20 cellular contexts compared by ENCODE assay signal in the genomic region with DNA sequence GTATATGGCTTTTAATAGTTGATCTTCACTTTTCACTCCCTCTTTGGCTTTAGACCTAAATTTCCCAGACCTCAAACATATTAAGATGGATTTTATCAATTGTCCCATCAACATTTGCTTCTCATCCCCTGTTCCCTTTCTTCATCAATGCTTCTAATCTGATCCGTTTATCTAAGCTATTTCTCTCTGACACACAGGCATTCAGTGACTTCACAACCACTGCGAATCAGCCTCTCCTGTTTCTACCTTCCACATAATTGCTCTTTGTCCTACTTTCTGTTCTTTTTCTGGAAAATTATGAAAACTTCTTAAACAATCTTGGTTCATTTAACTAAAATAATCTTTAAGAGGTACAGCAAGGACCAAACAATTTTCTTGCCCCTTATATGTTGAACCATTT.
DNase-seq lines count a peak whose midpoint lies in the region; ATAC-seq, FAIRE-seq and TF ChIP-seq lines count a peak whose summit lies in the region.
"Had no signal": no experiment of that assay in that cellular context is flagged by ENCODE, and none has a peak within 500 bp of the region (broad histone marks: within the 10 kb centered on the region; RNA-seq: fewer than 3 reads in every experiment).

No MANE protein-coding gene starts in this region.

- H3K9me1 ChIP-seq in K562 (ENCODE audit: control insufficient read depth, insufficient read depth, low read length): no peaks in the 10 kb centered on the region

- H3K4me1 ChIP-seq in breast epithelium: no peaks in the 10 kb centered on the region
- H3K4me1 ChIP-seq in K562 (replicated peaks in 1 of 2; ENCODE audit: control insufficient read depth in 2 of 2, insufficient read depth in 2 of 2, low read length in 2 of 2): no peaks in the 10 kb centered on the region; a peak in 1 of 5 replicates
- peaks cover 29% of the 10 kb centered on the region for H3K4me1 ChIP-seq in mesodermal cell (ENCODE audit: control insufficient read depth, insufficient read depth, low read length, poor library complexity, severe bottlenecking)

- H3K4me3 Mint-ChIP-seq in MCF 10A (ENCODE audit: unreplicated experiment) (peak overlapping the region; percentile 7), natural killer cell (no peak overlapping the region)
- H3K4me3 Mint-ChIP-seq: activated CD4-positive, alpha-beta T cell treated with anti-CD3 and anti-CD28 coated beads, Interleukin-2, amount 10 ng/mL, durations not matched to agents 24 days and 14 days; CD8-positive, alpha-beta T cell; H9; stimulated activated memory B cell treated with anti-CD40 and anti-IgM and Interleukin-4, amounts not matched to agents 10 μg/mL and 1 μg/mL and 100 μg/mL, for 72 hours had no signal

- POLR2A ChIA-PET in MCF 10A (lab: Yijun Ruan, JAX): interaction anchor here (0.7 to 0.8 kb wide), 2 partner anchors 75 to 430 kb away, joined by 3 to 5 read pairs; no protein-coding TSS in a partner anchor
- POLR2A ChIA-PET in K562 (lab: Yijun Ruan, JAX): no interaction called here

- no peaks in the 10 kb centered on the region for H3K9me3 Mint-ChIP-seq in MCF 10A (ENCODE audit: unreplicated experiment)
- H3K9me3 Mint-ChIP-seq in natural killer cell: no peaks in the 10 kb centered on the region
- H3K9me3 Mint-ChIP-seq: activated CD4-positive, alpha-beta T cell treated with anti-CD3 and anti-CD28 coated beads, Interleukin-2, amount 10 ng/mL, durations not matched to agents 24 days and 14 days; brain; CD8-positive, alpha-beta T cell; H9; stimulated activated memory B cell treated with anti-CD40 and anti-IgM and Interleukin-4, amounts not matched to agents 10 μg/mL and 1 μg/mL and 100 μg/mL, for 72 hours had no signal

- WGBS in K562 (ENCODE audit: insufficient coverage, low coverage, missing lambda C conversion rate): 30% methylated on average over 2 of the region's 2 CpGs
- 69 to 75% methylated on average over 2 of the region's 2 CpGs for WGBS in mesodermal cell (ENCODE audit: insufficient coverage in 2 of 2), 2 experiments

- BruUV-seq in MCF 10A (replicated peaks; lab: Mats Ljungman, UMichigan) (no TSS peak), K562 (replicated peaks; lab: Mats Ljungman, UMichigan) (no TSS peak)

- peaks cover 8% of the 10 kb centered on the region for H3K4me1 Mint-ChIP-seq in MCF 10A (ENCODE audit: insufficient read depth, unreplicated experiment)
- H3K4me1 Mint-ChIP-seq in natural killer cell: no peaks in the 10 kb centered on the region
- H3K4me1 Mint-ChIP-seq: activated CD4-positive, alpha-beta T cell treated with anti-CD3 and anti-CD28 coated beads, Interleukin-2, amount 10 ng/mL, durations not matched to agents 24 days and 14 days; stimulated activated memory B cell treated with anti-CD40 and anti-IgM and Interleukin-4, amounts not matched to agents 10 μg/mL and 1 μg/mL and 100 μg/mL, for 72 hours had no signal

- no peaks in the 10 kb centered on the region for H3K79me2 ChIP-seq in K562 (ENCODE audit: control insufficient read depth, insufficient read depth, low read length)

- ATAC-seq in K562: no peak
- no peak for ATAC-seq in natural killer cell
- ATAC-seq in GM21367 (IDR thresholded peaks at IDR 0.05; ENCODE audit: unreplicated experiment): no peak
- ATAC-seq: CD8-positive, alpha-beta T cell; sciatic nerve; stimulated activated memory B cell treated with anti-CD40 and anti-IgM and Interleukin-4, amounts not matched to agents 10 μg/mL and 1 μg/mL and 100 μg/mL, for 72 hours had no signal

- TF ChIP-seq CTCF in MCF 10A (IDR thresholded peaks at IDR 0.05; ENCODE audit: unreplicated experiment): no peak
- TF ChIP-seq CTCF in breast epithelium (IDR thresholded peaks at IDR 0.05): no peak
- no peak for TF ChIP-seq CTCF in K562 (IDR thresholded peaks at IDR 0.05 in 2 of 3, conservative IDR thresholded peaks at IDR 0.05 in 1 of 3; ENCODE audit: insufficient read depth in 2 of 3, low read depth in 1 of 3, low read length in 3 of 3)
- no peak for TF ChIP-seq CTCF in natural killer cell (IDR thresholded peaks at IDR 0.05)

- intact Hi-C loops in MCF 10A (cut with micrococcal nuclease) (loop anchor here (1.0 to 5.0 kb wide), 4 partner anchors 82 to 492 kb away; a partner anchor contains a TSS), breast epithelium (cut with DNase I; ENCODE audit: low total_unique reads) (no loop called here), K562 (cut with micrococcal nuclease) (loop anchor here (1.0 to 5.0 kb wide), 3 partner anchors 82 to 349 kb away; a partner anchor contains a TSS), cardiac septum (cut with DNase I) (no loop called here), natural killer cell (cut with micrococcal nuclease) (loop anchor here (1.0 kb wide), 1 partner anchor 349 kb away; no protein-coding TSS in a partner anchor)

- H3K4me3 ChIP-seq in breast epithelium (no peak overlapping the region), K562 (no peak overlapping the region), mesodermal cell (ENCODE audit: extremely low read depth, insufficient read depth, low read length, poor library complexity, severe bottlenecking) (no peak overlapping the region)
- H3K4me3 ChIP-seq: lung, MG63 had no signal

- H2AFZ ChIP-seq in K562 (ENCODE audit: low read depth, low read length): peak overlapping the region; percentile 65

- in situ Hi-C loops in K562 (cut with MboI): no loop called here

- no peak for TF ChIP-seq EP300 in K562 (IDR thresholded peaks at IDR 0.05; ENCODE audit: low read length)

- no peaks in the 10 kb centered on the region for H4K20me1 ChIP-seq in K562 (replicated peaks; ENCODE audit: control insufficient read depth, insufficient read depth, low read length)

- 0 out of 4 replicates have a peak, but pooled peaks of 1 of the 2 experiments have one; percentile 2 for TF ChIP-seq RAD21 in K562 (CRISPR knock-in tag; conservative IDR thresholded peaks at IDR 0.05 in 1 of 2, IDR thresholded peaks at IDR 0.05 in 1 of 2)

- H3K27ac ChIP-seq in breast epithelium (no peak overlapping the region), K562 (ENCODE audit: extremely low read depth, low read depth, low read length) (no peak overlapping the region), mesodermal cell (ENCODE audit: low read depth, low read length, severe bottlenecking) (peak overlapping the region; percentile 55)

- DNase-seq in MCF 10A (ENCODE audit: unreplicated experiment) (no peak), breast epithelium (ENCODE audit: low spot score in 2 of 2) (no peak), K562 (ENCODE audit: extremely low read depth in 1 of 4, low spot score in 3 of 4) (no peak), HCEC 1CT (no peak), cardiac septum (ENCODE audit: low spot score) (no peak), natural killer cell (no peak)
- DNase-seq: activated effector memory CD4-positive, alpha-beta T cell treated with anti-CD3 and anti-CD28 coated beads, Interleukin-2, amount 50 U/mL, for 16 hours; activated T-cell treated with anti-CD3 and anti-CD28 coated beads, Interleukin-2, amount 50 U/mL, for 1 hour; effector CD4-positive, alpha-beta T cell; stimulated activated CD4-positive, alpha-beta T cell treated with anti-CD3 and anti-CD28 coated beads, Interleukin-4, amount 100 ng/mL, for 4 hours had no signal

- H3K27ac Mint-ChIP-seq in MCF 10A (ENCODE audit: low read depth, unreplicated experiment): no peak overlapping the region
- H3K27ac Mint-ChIP-seq in natural killer cell: no peak overlapping the region
- H3K27ac Mint-ChIP-seq: activated CD4-positive, alpha-beta T cell treated with anti-CD3 and anti-CD28 coated beads, Interleukin-2, amount 10 ng/mL, durations not matched to agents 24 days and 14 days; brain; CD8-positive, alpha-beta T cell; stimulated activated memory B cell treated with anti-CD40 and anti-IgM and Interleukin-4, amounts not matched to agents 10 μg/mL and 1 μg/mL and 100 μg/mL, for 72 hours had no signal

- H3K9me3 ChIP-seq in breast epithelium (no peaks in the 10 kb centered on the region), K562 (replicated peaks; ENCODE audit: control insufficient read depth, insufficient read depth, low read depth, low read length) (no peaks in the 10 kb centered on the region), mesodermal cell (ENCODE audit: control insufficient read depth, low read length) (no peaks in the 10 kb centered on the region)
- H3K9me3 ChIP-seq: MG63 had no signal

- FAIRE-seq in K562 (lab: Jason Lieb, UNC): no peak

- H3K36me3 ChIP-seq in breast epithelium (no peaks in the 10 kb centered on the region), K562 (ENCODE audit: control insufficient read depth, insufficient read depth, low read length) (no peaks in the 10 kb centered on the region), mesodermal cell (ENCODE audit: control insufficient read depth, insufficient read depth, low read length) (no peaks in the 10 kb centered on the region)
- H3K36me3 ChIP-seq: MG63 had no signal

- H3K4me2 ChIP-seq in K562 (ENCODE audit: insufficient read depth, low read length): no peak overlapping the region

- H3K9ac ChIP-seq in K562 (ENCODE audit: insufficient read depth in 1 of 2, low read depth in 2 of 2, low read length in 2 of 2): no peak overlapping the region

- H3K27me3 Mint-ChIP-seq in MCF 10A (ENCODE audit: insufficient read depth, unreplicated experiment) (no peaks in the 10 kb centered on the region), natural killer cell (ENCODE audit: low read depth in 2 of 2) (no peaks in the 10 kb centered on the region)
- H3K27me3 Mint-ChIP-seq: brain; stimulated activated memory B cell treated with anti-CD40 and anti-IgM and Interleukin-4, amounts not matched to agents 10 μg/mL and 1 μg/mL and 100 μg/mL, for 72 hours had no signal

- CTCF ChIA-PET in MCF 10A (lab: Yijun Ruan, JAX) (interaction anchor here (0.6 to 3.2 kb wide), 22 partner anchors 12 to 1536 kb away, joined by 3 to 15 read pairs (median 4); a partner anchor contains a TSS), K562 (lab: Yijun Ruan, JAX; ENCODE audit: low intra/inter-chr PET ratio) (interaction anchor here (1.0 to 1.8 kb wide), 2 partner anchors 82 to 349 kb away, joined by 5 to 26 read pairs; no protein-coding TSS in a partner anchor)

- H3K27me3 ChIP-seq in breast epithelium (no peaks in the 10 kb centered on the region), K562 (ENCODE audit: control insufficient read depth in 2 of 2, insufficient read depth in 2 of 2, low read length in 2 of 2) (no peaks in the 10 kb centered on the region)
- H3K27me3 ChIP-seq: MG63 had no signal

- no peaks in the 10 kb centered on the region for H3K36me3 Mint-ChIP-seq in MCF 10A (ENCODE audit: insufficient read depth, unreplicated experiment)
- H3K36me3 Mint-ChIP-seq in natural killer cell: no peaks in the 10 kb centered on the region
- H3K36me3 Mint-ChIP-seq: brain; CD8-positive, alpha-beta T cell; stimulated activated memory B cell treated with anti-CD40 and anti-IgM and Interleukin-4, amounts not matched to agents 10 μg/mL and 1 μg/mL and 100 μg/mL, for 72 hours had no signal

- TF ChIP-seq POLR2A in breast epithelium (IDR thresholded peaks at IDR 0.05) (no peak), K562 (conservative IDR thresholded peaks at IDR 0.05) (no peak)

TF ChIP-seq in K562, 482 proteins besides CTCF, POLR2A, EP300 and RAD21 (continues in another document):
- TF ChIP-seq HDAC1 (IDR thresholded peaks at IDR 0.05): peak in 1 of 2 experiments; percentile 21; a peak in 1 of 4 replicates
- no peak for TF ChIP-seq ZNF224 (CRISPR knock-in tag; IDR thresholded peaks at IDR 0.05)
- no peak for TF ChIP-seq TAL1 (IDR thresholded peaks at IDR 0.05)
- TF ChIP-seq CREB1 (IDR thresholded peaks at IDR 0.05): no peak
- TF ChIP-seq CREB1 (CRISPR knock-in tag; IDR thresholded peaks at IDR 0.05): no peak

Comparison
In these comparisons a context has a peak if more than half of its experiments do, and no peak if none do; other contexts are left out.
1. intact Hi-C loops: an anchor here in MCF 10A (1.0 to 5.0 kb wide), K562 (1.0 to 5.0 kb wide) and natural killer cell (1.0 kb wide); none called in breast epithelium and cardiac septum.